Comparison of ENCODE assay signal across 15 cellular contexts in genomic region chr1:27616441-27616840, GRCh38. TPM values are rescaled to one million over a fixed set of nuclear protein-coding genes. Genes with fewer than 3 reads are reported as not detected.
DNase-seq lines count a peak whose midpoint lies in the region; ATAC-seq and TF ChIP-seq lines count a peak whose summit lies in the region.
"Had no signal": no experiment of that assay in that cellular context is flagged by ENCODE, and none has a peak within 500 bp of the region (broad histone marks: within the 10 kb centered on the region; RNA-seq: fewer than 3 reads in every experiment).

No MANE protein-coding gene starts in this region.

- H3K4me1 ChIP-seq in OCI-LY3 (ENCODE audit: low read length) = no peaks in the 10 kb centered on the region

- CTCF ChIA-PET in activated CD8-positive, alpha-beta T cell treated with anti-CD3 and anti-CD28 coated beads for 36 hours (lab: Charles Lee) = interaction anchor here (0.9 to 25.3 kb wide), 5 partner anchors 9 to 60 kb away, joined by 3 to 533 read pairs (median 4); partner anchors contain the start of genes AHDC1 and IFI6
- CTCF ChIA-PET in activated CD8-positive, alpha-beta T cell treated with anti-CD3 and anti-CD28 coated beads, Interleukin-2, amount 10 ng/mL, durations not matched to agents 7 days and 5 days (lab: Charles Lee) = interaction anchor here (1.2 to 12.0 kb wide), 8 partner anchors 10 to 201 kb away, joined by 3 to 124 read pairs (median 7); no protein-coding TSS in a partner anchor

- no peaks in the 10 kb centered on the region for H3K36me3 ChIP-seq in OCI-LY3 (replicated peaks; ENCODE audit: low read depth, low read length)

- intact Hi-C loops in activated CD8-positive, alpha-beta T cell treated with anti-CD3 and anti-CD28 coated beads for 36 hours (cut with micrococcal nuclease) = no loop called here

- no peak overlapping the region for H3K27ac ChIP-seq in OCI-LY3 (ENCODE audit: low read length)

- no peaks in the 10 kb centered on the region for H3K79me2 ChIP-seq in OCI-LY3 (ENCODE audit: low read length)

- TF ChIP-seq CTCF in activated CD8-positive, alpha-beta T cell treated with anti-CD3 and anti-CD28 coated beads for 36 hours (IDR thresholded peaks at IDR 0.05) = peak; percentile 20
- peak; percentile 38; the same call in 1 of the 2 replicates for TF ChIP-seq CTCF in OCI-LY3 (IDR thresholded peaks at IDR 0.05; ENCODE audit: low read depth, low read length)
- peak; percentile 40 for TF ChIP-seq CTCF in retinal pigment epithelial cell (conservative IDR thresholded peaks at IDR 0.05; ENCODE audit: low read depth, low read length)

- no peak overlapping the region for H3K9ac ChIP-seq in OCI-LY3 (ENCODE audit: low read length)

- H3K9me3 ChIP-seq in OCI-LY3 (ENCODE audit: insufficient read depth, low read length) = no peaks in the 10 kb centered on the region

- POLR2A ChIA-PET in activated CD8-positive, alpha-beta T cell treated with anti-CD3 and anti-CD28 coated beads for 36 hours (lab: Charles Lee) = interaction anchor here (0.6 to 13.7 kb wide), 4 partner anchors 13 to 203 kb away, joined by 3 to 98 read pairs (median 4); partner anchors contain the start of gene AHDC1
- POLR2A ChIA-PET in activated CD8-positive, alpha-beta T cell treated with anti-CD3 and anti-CD28 coated beads, Interleukin-2, amount 10 ng/mL, durations not matched to agents 7 days and 5 days (lab: Charles Lee) = interaction anchor here (1.3 to 3.3 kb wide), 2 partner anchors 16 to 46 kb away, joined by 7 to 12 read pairs; no protein-coding TSS in a partner anchor

- H3K27ac Mint-ChIP-seq in activated CD8-positive, alpha-beta T cell treated with anti-CD3 and anti-CD28 coated beads for 36 hours = no peak overlapping the region
- H3K27ac Mint-ChIP-seq in activated CD8-positive, alpha-beta T cell treated with anti-CD3 and anti-CD28 coated beads, Interleukin-2, amount 10 ng/mL, durations not matched to agents 7 days and 5 days = no peak overlapping the region
- H3K27ac Mint-ChIP-seq in effector memory CD8-positive, alpha-beta T cell = peak overlapping the region; percentile 83 to 98
- no peak overlapping the region for H3K27ac Mint-ChIP-seq in activated T-cell treated with anti-CD3 and anti-CD28 coated beads, Interleukin-2, amount 50 U/mL, for 24 hours
- H3K27ac Mint-ChIP-seq: activated naive CD4-positive, alpha-beta T cell treated with anti-CD3 and anti-CD28 coated beads, Interleukin-2, amount 10 ng/mL, durations not matched to agents 7 days and 5 days had no signal

- no peaks in the 10 kb centered on the region for H3K9me3 Mint-ChIP-seq in activated CD8-positive, alpha-beta T cell treated with anti-CD3 and anti-CD28 coated beads for 36 hours
- H3K9me3 Mint-ChIP-seq in activated CD8-positive, alpha-beta T cell treated with anti-CD3 and anti-CD28 coated beads, Interleukin-2, amount 10 ng/mL, durations not matched to agents 7 days and 5 days (ENCODE audit: insufficient read depth) = no peaks in the 10 kb centered on the region
- no peaks in the 10 kb centered on the region for H3K9me3 Mint-ChIP-seq in effector memory CD8-positive, alpha-beta T cell
- no peaks in the 10 kb centered on the region for H3K9me3 Mint-ChIP-seq in activated T-cell treated with anti-CD3 and anti-CD28 coated beads, Interleukin-2, amount 50 U/mL, for 24 hours
- H3K9me3 Mint-ChIP-seq: activated naive CD4-positive, alpha-beta T cell treated with anti-CD3 and anti-CD28 coated beads, Interleukin-2, amount 10 ng/mL, durations not matched to agents 7 days and 5 days; nephron had no signal

- H3K4me3 Mint-ChIP-seq in activated CD8-positive, alpha-beta T cell treated with anti-CD3 and anti-CD28 coated beads for 36 hours = no peak overlapping the region
- H3K4me3 Mint-ChIP-seq in activated CD8-positive, alpha-beta T cell treated with anti-CD3 and anti-CD28 coated beads, Interleukin-2, amount 10 ng/mL, durations not matched to agents 7 days and 5 days = no peak overlapping the region
- peak overlapping the region; percentile 41 to 59 for H3K4me3 Mint-ChIP-seq in effector memory CD8-positive, alpha-beta T cell
- H3K4me3 Mint-ChIP-seq in activated T-cell treated with anti-CD3 and anti-CD28 coated beads, Interleukin-2, amount 50 U/mL, for 24 hours = no peak overlapping the region
- H3K4me3 Mint-ChIP-seq: activated naive CD4-positive, alpha-beta T cell treated with anti-CD3 and anti-CD28 coated beads, Interleukin-2, amount 10 ng/mL, durations not matched to agents 7 days and 5 days; nephron had no signal

- H3K4me1 Mint-ChIP-seq in activated CD8-positive, alpha-beta T cell treated with anti-CD3 and anti-CD28 coated beads for 36 hours (ENCODE audit: low read depth) = peaks cover 44% of the 10 kb centered on the region
- H3K4me1 Mint-ChIP-seq in activated CD8-positive, alpha-beta T cell treated with anti-CD3 and anti-CD28 coated beads, Interleukin-2, amount 10 ng/mL, durations not matched to agents 7 days and 5 days (ENCODE audit: low read depth) = peaks cover 49% of the 10 kb centered on the region
- peaks cover 56 to 60% of the 10 kb centered on the region in 2 donors for H3K4me1 Mint-ChIP-seq in effector memory CD8-positive, alpha-beta T cell (ENCODE audit: low read depth in 2 of 2)
- H3K4me1 Mint-ChIP-seq in activated T-cell treated with anti-CD3 and anti-CD28 coated beads, Interleukin-2, amount 50 U/mL, for 24 hours (ENCODE audit: low read depth) = peaks cover 56% of the 10 kb centered on the region
- H3K4me1 Mint-ChIP-seq: nephron had no signal

- H3K4me3 ChIP-seq in OCI-LY3 (ENCODE audit: low read length) (no peak overlapping the region), retinal pigment epithelial cell (ENCODE audit: low read length) (no peak overlapping the region)

- no peaks in the 10 kb centered on the region for H3K36me3 Mint-ChIP-seq in activated CD8-positive, alpha-beta T cell treated with anti-CD3 and anti-CD28 coated beads for 36 hours (ENCODE audit: low read depth)
- no peaks in the 10 kb centered on the region for H3K36me3 Mint-ChIP-seq in activated CD8-positive, alpha-beta T cell treated with anti-CD3 and anti-CD28 coated beads, Interleukin-2, amount 10 ng/mL, durations not matched to agents 7 days and 5 days (ENCODE audit: low read depth)
- H3K36me3 Mint-ChIP-seq in effector memory CD8-positive, alpha-beta T cell (ENCODE audit: insufficient read depth) = peaks cover 69% of the 10 kb centered on the region
- no peaks in the 10 kb centered on the region for H3K36me3 Mint-ChIP-seq in activated T-cell treated with anti-CD3 and anti-CD28 coated beads, Interleukin-2, amount 50 U/mL, for 24 hours (ENCODE audit: low read depth)

- no peaks in the 10 kb centered on the region for H3K27me3 ChIP-seq in OCI-LY3 (ENCODE audit: low read depth, low read length)

- H3K4me2 ChIP-seq in OCI-LY3 (ENCODE audit: low read length) = no peak overlapping the region

- H2AFZ ChIP-seq in OCI-LY3 (ENCODE audit: low read depth, low read length) = no peak overlapping the region

- no peak for DNase-seq in activated CD8-positive, alpha-beta T cell treated with anti-CD3 and anti-CD28 coated beads for 36 hours
- DNase-seq in activated CD8-positive, alpha-beta T cell treated with anti-CD3 and anti-CD28 coated beads, Interleukin-2, amount 10 ng/mL, durations not matched to agents 7 days and 5 days = no peak
- DNase-seq in effector memory CD8-positive, alpha-beta T cell = no peak
- DNase-seq in retinal pigment epithelial cell (ENCODE audit: low read depth) (no peak), NCI-H146 treated with DMSO at 0.1 percent for 48 hours (lab: John Stamatoyannopoulos, UW; ENCODE audit: unreplicated experiment) (no peak), germinal center (ENCODE audit: low spot score) (no peak)
- DNase-seq in activated T-cell treated with anti-CD3 and anti-CD28 coated beads, Interleukin-2, amount 50 U/mL, for 24 hours = no peak
- DNase-seq: activated CD4-positive, alpha-beta T cell treated with anti-CD3 and anti-CD28 coated beads, Interleukin-2, amount 50 U/mL, for 4 hours; activated naive CD4-positive, alpha-beta T cell treated with anti-CD3 and anti-CD28 coated beads, Interleukin-2, amount 10 ng/mL, durations not matched to agents 7 days and 5 days; foreskin melanocyte had no signal

- no peak for ATAC-seq in activated CD8-positive, alpha-beta T cell treated with anti-CD3 and anti-CD28 coated beads for 36 hours
- ATAC-seq in activated CD8-positive, alpha-beta T cell treated with anti-CD3 and anti-CD28 coated beads, Interleukin-2, amount 10 ng/mL, durations not matched to agents 7 days and 5 days = no peak
- no peak for ATAC-seq in effector memory CD8-positive, alpha-beta T cell (replicated peaks)

- no peaks in the 10 kb centered on the region for H3K27me3 Mint-ChIP-seq in activated CD8-positive, alpha-beta T cell treated with anti-CD3 and anti-CD28 coated beads for 36 hours
- H3K27me3 Mint-ChIP-seq in activated CD8-positive, alpha-beta T cell treated with anti-CD3 and anti-CD28 coated beads, Interleukin-2, amount 10 ng/mL, durations not matched to agents 7 days and 5 days (ENCODE audit: low read depth) = peaks cover 5% of the 10 kb centered on the region
- no peaks in the 10 kb centered on the region for H3K27me3 Mint-ChIP-seq in effector memory CD8-positive, alpha-beta T cell
- H3K27me3 Mint-ChIP-seq in activated T-cell treated with anti-CD3 and anti-CD28 coated beads, Interleukin-2, amount 50 U/mL, for 24 hours = no peaks in the 10 kb centered on the region

- H4K20me1 ChIP-seq in OCI-LY3 (ENCODE audit: insufficient read depth, low read length) = no peaks in the 10 kb centered on the region

RNA-seq across cellular contexts. Expression of gene AHDC1, which starts 12.5 kb away (rescaled TPM):
- total RNA-seq in activated CD8-positive, alpha-beta T cell treated with anti-CD3 and anti-CD28 coated beads for 36 hours = 10 to 100 TPM; 26.3 to 27.6 TPM
- total RNA-seq in activated CD8-positive, alpha-beta T cell treated with anti-CD3 and anti-CD28 coated beads, Interleukin-2, amount 10 ng/mL, durations not matched to agents 7 days and 5 days = 10 to 100 TPM; 20.9 to 22.7 TPM

RNA-seq across cellular contexts. Expression of gene FGR, which starts 18.5 kb away (rescaled TPM):
- under 1 TPM; 0.51 to 0.56 TPM for total RNA-seq in activated CD8-positive, alpha-beta T cell treated with anti-CD3 and anti-CD28 coated beads for 36 hours
- under 1 TPM; 0.08 to 0.21 TPM for total RNA-seq in activated CD8-positive, alpha-beta T cell treated with anti-CD3 and anti-CD28 coated beads, Interleukin-2, amount 10 ng/mL, durations not matched to agents 7 days and 5 days
- total RNA-seq: A172, Daoy, HT-29 had no signal

RNA-seq across cellular contexts. Expression of gene IFI6, which starts 55.6 kb away (rescaled TPM):
- 10 to 100 TPM; 31.6 to 32.1 TPM for total RNA-seq in activated CD8-positive, alpha-beta T cell treated with anti-CD3 and anti-CD28 coated beads for 36 hours
- 100 to 1,000 TPM; 271 to 272 TPM for total RNA-seq in activated CD8-positive, alpha-beta T cell treated with anti-CD3 and anti-CD28 coated beads, Interleukin-2, amount 10 ng/mL, durations not matched to agents 7 days and 5 days

Comparison
In these comparisons a context has a peak if more than half of its experiments do, and no peak if none do; other contexts are left out.
1. RNA of gene IFI6, which starts 55.6 kb away (total RNA-seq): 271 to 272 TPM in activated CD8-positive, alpha-beta T cell treated with anti-CD3 and anti-CD28 coated beads, Interleukin-2, amount 10 ng/mL, durations not matched to agents 7 days and 5 days; 31.6 to 32.1 TPM in activated CD8-positive, alpha-beta T cell treated with anti-CD3 and anti-CD28 coated beads for 36 hours; every median in the first group is over 4 times any median in the second.
2. H3K27ac Mint-ChIP-seq: peak in effector memory CD8-positive, alpha-beta T cell (2 of 2); none in activated CD8-positive, alpha-beta T cell treated with anti-CD3 and anti-CD28 coated beads for 36 hours (single experiment), activated CD8-positive, alpha-beta T cell treated with anti-CD3 and anti-CD28 coated beads, Interleukin-2, amount 10 ng/mL, durations not matched to agents 7 days and 5 days (single experiment) and activated T-cell treated with anti-CD3 and anti-CD28 coated beads, Interleukin-2, amount 50 U/mL, for 24 hours (single experiment).
3. H3K4me3 Mint-ChIP-seq: peak in effector memory CD8-positive, alpha-beta T cell (2 of 2); none in activated CD8-positive, alpha-beta T cell treated with anti-CD3 and anti-CD28 coated beads for 36 hours (single experiment), activated CD8-positive, alpha-beta T cell treated with anti-CD3 and anti-CD28 coated beads, Interleukin-2, amount 10 ng/mL, durations not matched to agents 7 days and 5 days (single experiment) and activated T-cell treated with anti-CD3 and anti-CD28 coated beads, Interleukin-2, amount 50 U/mL, for 24 hours (single experiment).
4. Peak in every context shown above with its lines, with median percentiles within 50 percentile points of each other: CTCF ChIP-seq.